8 cellular contexts compared by ENCODE assay signal in genomic region chr6:148203970-148204369, GRCh38.
DNase-seq lines count a peak whose midpoint lies in the region; ATAC-seq and TF ChIP-seq lines count a peak whose summit lies in the region.

No MANE protein-coding gene starts in this region.

- H3K27me3 ChIP-seq in fibroblast of lung (ENCODE audit: control insufficient read depth, insufficient read depth, low read length), result peaks cover 2% of the 10 kb centered on the region
- no peaks in the 10 kb centered on the region for H3K27me3 ChIP-seq in vagina

- H3K79me2 ChIP-seq in fibroblast of lung (ENCODE audit: control insufficient read depth, insufficient read depth, low read length), result no peaks in the 10 kb centered on the region

- H3K4me3 ChIP-seq in Jurkat, Clone E6-1 (ENCODE audit: low read length), result no peak overlapping the region
- H3K4me3 ChIP-seq in fibroblast of lung (replicated peaks in 1 of 4; ENCODE audit: control extremely low read depth in 1 of 4, insufficient read depth in 1 of 4, low read depth in 3 of 4, low read length in 4 of 4), result peak overlapping the region in 1 of 4 experiments; percentile 14
- no peak overlapping the region for H3K4me3 ChIP-seq in vagina

- H3K27ac ChIP-seq in fibroblast of lung (ENCODE audit: insufficient read depth, low read length) (peak overlapping the region; percentile 31), vagina (no peak overlapping the region)

- H3K9ac ChIP-seq in fibroblast of lung (ENCODE audit: insufficient read depth, low read length), result no peak overlapping the region

- no peaks in the 10 kb centered on the region for H3K9me3 ChIP-seq in fibroblast of lung (ENCODE audit: control insufficient read depth, insufficient read depth, low read depth, low read length)
- no peaks in the 10 kb centered on the region for H3K9me3 ChIP-seq in vagina

- intact Hi-C loops in vagina (cut with DNase I), result no loop called here

- H3K36me3 ChIP-seq in fibroblast of lung (ENCODE audit: control insufficient read depth, insufficient read depth, low read length) (no peaks in the 10 kb centered on the region), vagina (no peaks in the 10 kb centered on the region)

- H3K4me1 ChIP-seq in fibroblast of lung (ENCODE audit: control insufficient read depth, extremely low read depth, insufficient read depth, low read length) (no peaks in the 10 kb centered on the region), vagina (no peaks in the 10 kb centered on the region)

- DNase-seq in DMS 273 treated with DMSO at 0.1 percent for 48 hours (lab: John Stamatoyannopoulos, UW) (peak; percentile 49), fibroblast of lung (ENCODE audit: low read depth in 2 of 2) (peak; percentile 67 to 98), NCI-H748 treated with DMSO at 0.1 percent for 48 hours (lab: John Stamatoyannopoulos, UW) (no peak), vagina (ENCODE audit: extremely low spot score in 2 of 2) (no peak)
- DNase-seq in Jurkat, Clone E6-1 (ENCODE audit: low read depth, low spot score), result peak; percentile 98
- DNase-seq in activated CD4-positive, alpha-beta T cell treated with anti-CD3 and anti-CD28 coated beads for 48 hours, result peak; percentile 71
- peak in 5 of 6 experiments; percentile 10 to 76 (median 70) for DNase-seq in stimulated activated naive CD4-positive, alpha-beta T cell (lab: John Stamatoyannopoulos, UW)

- no peak for TF ChIP-seq CTCF in fibroblast of lung (conservative IDR thresholded peaks at IDR 0.05 in 1 of 2, IDR thresholded peaks at IDR 0.05 in 1 of 2; ENCODE audit: low read depth in 1 of 2, low read length in 2 of 2)
- no peak for TF ChIP-seq CTCF in vagina (IDR thresholded peaks at IDR 0.05)

- no peak overlapping the region for H2AFZ ChIP-seq in fibroblast of lung (ENCODE audit: low read length)

- no peaks in the 10 kb centered on the region for H4K20me1 ChIP-seq in fibroblast of lung (ENCODE audit: control insufficient read depth, extremely low read depth, insufficient read depth, low read length)

- TF ChIP-seq POLR2A in vagina (IDR thresholded peaks at IDR 0.05), result no peak

- peak overlapping the region; percentile 66 for H3K4me2 ChIP-seq in fibroblast of lung (ENCODE audit: extremely low read depth, insufficient read depth, low read length)

- ATAC-seq in GM21423 (IDR thresholded peaks at IDR 0.05; ENCODE audit: unreplicated experiment), result peak; percentile 100

Comparison
In these comparisons a context has a peak if more than half of its experiments do, and no peak if none do; other contexts are left out.
1. DNase-seq: peak in DMS 273 treated with DMSO at 0.1 percent for 48 hours (single experiment), Jurkat, Clone E6-1 (single experiment), activated CD4-positive, alpha-beta T cell treated with anti-CD3 and anti-CD28 coated beads for 48 hours (single experiment), fibroblast of lung (2 of 2) and stimulated activated naive CD4-positive, alpha-beta T cell (5 of 6); none in NCI-H748 treated with DMSO at 0.1 percent for 48 hours (single experiment) and vagina (0 of 2).